ENCODE assay signal across 11 cellular contexts in genomic region chr2:41933585-41934322, GRCh38.
DNase-seq lines count a peak whose midpoint lies in the region; ATAC-seq and TF ChIP-seq lines count a peak whose summit lies in the region.
"Had no signal": no experiment of that assay in that cellular context is flagged by ENCODE, and none has a peak within 500 bp of the region (broad histone marks: within the 10 kb centered on the region; RNA-seq: fewer than 3 reads in every experiment).

No MANE protein-coding gene starts in this region.

- peaks cover 24% of the 10 kb centered on the region for H3K4me1 Mint-ChIP-seq in HFFc6 (ENCODE audit: low read depth)

- peak in 1 of 2 donors; percentile 89 for TF ChIP-seq EP300 in tibial nerve (IDR thresholded peaks at IDR 0.05)

- H3K27ac ChIP-seq in body of pancreas = no peak overlapping the region
- peak overlapping the region; percentile 54 to 83 (median 75) for H3K27ac ChIP-seq in tibial nerve
- peak overlapping the region in 2 of 4 donors; percentile 56 to 76 for H3K27ac ChIP-seq in esophagus squamous epithelium
- H3K27ac ChIP-seq: VCaP had no signal

- H3K4me3 Mint-ChIP-seq in HFFc6 = peak overlapping the region; percentile 49
- H3K4me3 Mint-ChIP-seq: dendritic cell treated with granulocyte-macrophage colony-stimulating factor and Interleukin-4, amounts not matched to agents 40 ng/mL and 50 ng/mL, for 4 days had no signal

- no peaks in the 10 kb centered on the region for H3K9me3 Mint-ChIP-seq in HFFc6
- H3K9me3 Mint-ChIP-seq: dendritic cell treated with granulocyte-macrophage colony-stimulating factor and Interleukin-4, amounts not matched to agents 40 ng/mL and 50 ng/mL, for 4 days had no signal

- peak; percentile 68 for DNase-seq in HFFc6
- no peak for DNase-seq in body of pancreas
- peak; percentile 60 for DNase-seq in kidney glomerular epithelial cell (lab: John Stamatoyannopoulos, UW)
- peak in 1 of 2 donors; percentile 62 for DNase-seq in tibial nerve (ENCODE audit: low spot score in 2 of 2)
- no peak for DNase-seq in DMS53 treated with DMSO at 0.1 percent for 48 hours (lab: John Stamatoyannopoulos, UW; ENCODE audit: unreplicated experiment)
- DNase-seq in esophagus squamous epithelium (lab: John Stamatoyannopoulos, UW) = no peak
- DNase-seq in activated T-cell treated with anti-CD3 and anti-CD28 coated beads for 4 hours = no peak
- DNase-seq in NCI-H187 treated with DMSO at 0.1 percent for 48 hours (lab: John Stamatoyannopoulos, UW) = no peak
- DNase-seq: NCI-H146 had no signal

- peak overlapping the region; percentile 9; the same call in 1 of the 2 replicates for H3K27ac Mint-ChIP-seq in HFFc6
- H3K27ac Mint-ChIP-seq: dendritic cell treated with granulocyte-macrophage colony-stimulating factor and Interleukin-4, amounts not matched to agents 40 ng/mL and 50 ng/mL, for 4 days had no signal

- H3K27me3 Mint-ChIP-seq in HFFc6 (ENCODE audit: insufficient read depth) = peaks cover 27% of the 10 kb centered on the region

- no peaks in the 10 kb centered on the region for H3K36me3 Mint-ChIP-seq in HFFc6 (ENCODE audit: low read depth)

- whole genome bisulfite sequencing in body of pancreas, 2 donors = 62 to 72% methylated on average over 8 of the region's 8 CpGs
- 47 to 50% methylated on average over 8 of the region's 8 CpGs for WGBS in tibial nerve, 2 donors
- WGBS in esophagus squamous epithelium, 2 donors = 51 to 52% methylated on average over 8 of the region's 8 CpGs

- ATAC-seq in body of pancreas = peak; percentile 45

- no peaks in the 10 kb centered on the region for H3K36me3 ChIP-seq in body of pancreas (replicated peaks in 1 of 2; ENCODE audit: insufficient read depth in 1 of 2, low read depth in 2 of 2)
- H3K36me3 ChIP-seq in tibial nerve = no peaks in the 10 kb centered on the region
- H3K36me3 ChIP-seq in esophagus squamous epithelium = no peaks in the 10 kb centered on the region

- TF ChIP-seq CTCF in HFFc6 (IDR thresholded peaks at IDR 0.05) (no peak), body of pancreas (IDR thresholded peaks at IDR 0.05) (no peak), tibial nerve (IDR thresholded peaks at IDR 0.05) (no peak), esophagus squamous epithelium (IDR thresholded peaks at IDR 0.05) (no peak)

- no peak overlapping the region for H3K4me3 ChIP-seq in body of pancreas
- no peak overlapping the region for H3K4me3 ChIP-seq in tibial nerve
- no peak overlapping the region for H3K4me3 ChIP-seq in esophagus squamous epithelium

- H3K27me3 ChIP-seq in body of pancreas (no peaks in the 10 kb centered on the region), tibial nerve (no peaks in the 10 kb centered on the region), esophagus squamous epithelium (peaks cover 0 to 17% (median 0%) of the 10 kb centered on the region in 4 donors)

- H3K4me1 ChIP-seq in body of pancreas (no peaks in the 10 kb centered on the region), tibial nerve (peaks cover 4 to 83% (median 23%) of the 10 kb centered on the region in 4 donors), esophagus squamous epithelium (peaks cover 0 to 41% (median 18%) of the 10 kb centered on the region in 3 donors)

- H3K9me3 ChIP-seq in body of pancreas (no peaks in the 10 kb centered on the region), tibial nerve (no peaks in the 10 kb centered on the region), esophagus squamous epithelium (no peaks in the 10 kb centered on the region)

- intact Hi-C loops in body of pancreas (cut with DNase I) (no loop called here), esophagus squamous epithelium (cut with DNase I) (no loop called here)

- TF ChIP-seq POLR2A in body of pancreas (IDR thresholded peaks at IDR 0.05) (no peak), tibial nerve (IDR thresholded peaks at IDR 0.05) (no peak), esophagus squamous epithelium (IDR thresholded peaks at IDR 0.05) (no peak)

Comparison
In these comparisons a context has a peak if more than half of its experiments do, and no peak if none do; other contexts are left out.
1. DNase-seq: peak in HFFc6 (single experiment) and kidney glomerular epithelial cell (single experiment); none in body of pancreas (0 of 4), DMS53 treated with DMSO at 0.1 percent for 48 hours (single experiment), esophagus squamous epithelium (single experiment), activated T-cell treated with anti-CD3 and anti-CD28 coated beads for 4 hours (single experiment) and NCI-H187 treated with DMSO at 0.1 percent for 48 hours (single experiment).
2. H3K27ac ChIP-seq: peak in tibial nerve (4 of 4); none in body of pancreas (0 of 4).